2 cellular contexts compared by ENCODE assay signal in genomic region chr14:60311417-60311816, GRCh38.
TF ChIP-seq lines count a peak whose summit lies in the region.

No MANE protein-coding gene starts in this region.

TF ChIP-seq in K562, 482 proteins besides CTCF, POLR2A, EP300 and RAD21 (continued from another document):
- TF ChIP-seq GMEB1 (CRISPR knock-in tag; IDR thresholded peaks at IDR 0.05), result no peak
- no peak for TF ChIP-seq HMG20A (CRISPR knock-in tag; conservative IDR thresholded peaks at IDR 0.05)
- TF ChIP-seq C11orf30 (IDR thresholded peaks at IDR 0.05; ENCODE audit: low read depth), result no peak
- TF ChIP-seq KAT8 (IDR thresholded peaks at IDR 0.05; ENCODE audit: low read depth), result no peak
- no peak for TF ChIP-seq CHD4 (IDR thresholded peaks at IDR 0.05; ENCODE audit: insufficient read depth, insufficient replicate concordance, low read depth, low read length, poor library complexity, severe bottlenecking)
- peak; percentile 70 for TF ChIP-seq CREM (IDR thresholded peaks at IDR 0.05; ENCODE audit: low read depth)
- TF ChIP-seq NFIC (IDR thresholded peaks at IDR 0.05), result peak; percentile 62
- TF ChIP-seq ZBTB7A (IDR thresholded peaks at IDR 0.05; ENCODE audit: borderline replicate concordance, control insufficient read depth, low read depth, low read length), result no peak
- 0 out of 2 replicates have a peak, but pooled peaks have one; percentile 24 for TF ChIP-seq GABPA (tag; conservative IDR thresholded peaks at IDR 0.05; ENCODE audit: low read depth)
- TF ChIP-seq DMBX1 (CRISPR knock-in tag; IDR thresholded peaks at IDR 0.05; ENCODE audit: borderline replicate concordance), result no peak
- TF ChIP-seq RBBP5 (IDR thresholded peaks at IDR 0.05; ENCODE audit: borderline replicate concordance, insufficient read depth, low read length, poor library complexity, severe bottlenecking), result no peak
- TF ChIP-seq ZNF407 (IDR thresholded peaks at IDR 0.05; ENCODE audit: low read depth), result no peak
- no peak for TF ChIP-seq ATF1 (CRISPR knock-in tag; IDR thresholded peaks at IDR 0.05)
- peak; percentile 67 for TF ChIP-seq ATF1 (tag; IDR thresholded peaks at IDR 0.05)
- TF ChIP-seq CHCHD3 (CRISPR knock-in tag; IDR thresholded peaks at IDR 0.05), result no peak
- TF ChIP-seq PML (IDR thresholded peaks at IDR 0.05; ENCODE audit: low read length), result no peak
- peak; percentile 52; the same call in 1 of the 2 replicates for TF ChIP-seq ATF7 (IDR thresholded peaks at IDR 0.05)
- TF ChIP-seq, protein P1, sequence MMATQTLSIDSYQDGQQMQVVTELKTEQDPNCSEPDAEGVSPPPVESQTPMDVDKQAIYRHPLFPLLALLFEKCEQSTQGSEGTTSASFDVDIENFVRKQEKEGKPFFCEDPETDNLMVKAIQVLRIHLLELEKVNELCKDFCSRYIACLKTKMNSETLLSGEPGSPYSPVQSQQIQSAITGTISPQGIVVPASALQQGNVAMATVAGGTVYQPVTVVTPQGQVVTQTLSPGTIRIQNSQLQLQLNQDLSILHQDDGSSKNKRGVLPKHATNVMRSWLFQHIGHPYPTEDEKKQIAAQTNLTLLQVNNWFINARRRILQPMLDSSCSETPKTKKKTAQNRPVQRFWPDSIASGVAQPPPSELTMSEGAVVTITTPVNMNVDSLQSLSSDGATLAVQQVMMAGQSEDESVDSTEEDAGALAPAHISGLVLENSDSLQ (IDR thresholded peaks at IDR 0.05), result no peak
- TF ChIP-seq CBFA2T3 (IDR thresholded peaks at IDR 0.05), result peak; percentile 27
- TF ChIP-seq SRSF7 (optimal IDR thresholded peaks at IDR 0.05; ENCODE audit: low read depth, low read length), result no peak
- TF ChIP-seq ELF1 (tag; IDR thresholded peaks at IDR 0.05), result no peak
- no peak for TF ChIP-seq LARP7 (IDR thresholded peaks at IDR 0.05)
TF ChIP-seq in K562: peak in this region for 6.

TF ChIP-seq in WTC11, 78 proteins besides CTCF, POLR2A, EP300 and RAD21:
- TF ChIP-seq, protein P2, sequence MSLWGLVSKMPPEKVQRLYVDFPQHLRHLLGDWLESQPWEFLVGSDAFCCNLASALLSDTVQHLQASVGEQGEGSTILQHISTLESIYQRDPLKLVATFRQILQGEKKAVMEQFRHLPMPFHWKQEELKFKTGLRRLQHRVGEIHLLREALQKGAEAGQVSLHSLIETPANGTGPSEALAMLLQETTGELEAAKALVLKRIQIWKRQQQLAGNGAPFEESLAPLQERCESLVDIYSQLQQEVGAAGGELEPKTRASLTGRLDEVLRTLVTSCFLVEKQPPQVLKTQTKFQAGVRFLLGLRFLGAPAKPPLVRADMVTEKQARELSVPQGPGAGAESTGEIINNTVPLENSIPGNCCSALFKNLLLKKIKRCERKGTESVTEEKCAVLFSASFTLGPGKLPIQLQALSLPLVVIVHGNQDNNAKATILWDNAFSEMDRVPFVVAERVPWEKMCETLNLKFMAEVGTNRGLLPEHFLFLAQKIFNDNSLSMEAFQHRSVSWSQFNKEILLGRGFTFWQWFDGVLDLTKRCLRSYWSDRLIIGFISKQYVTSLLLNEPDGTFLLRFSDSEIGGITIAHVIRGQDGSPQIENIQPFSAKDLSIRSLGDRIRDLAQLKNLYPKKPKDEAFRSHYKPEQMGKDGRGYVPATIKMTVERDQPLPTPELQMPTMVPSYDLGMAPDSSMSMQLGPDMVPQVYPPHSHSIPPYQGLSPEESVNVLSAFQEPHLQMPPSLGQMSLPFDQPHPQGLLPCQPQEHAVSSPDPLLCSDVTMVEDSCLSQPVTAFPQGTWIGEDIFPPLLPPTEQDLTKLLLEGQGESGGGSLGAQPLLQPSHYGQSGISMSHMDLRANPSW (CRISPR knock-in tag; conservative IDR thresholded peaks at IDR 0.05; ENCODE audit: low read depth), result no peak
- TF ChIP-seq, protein P3, sequence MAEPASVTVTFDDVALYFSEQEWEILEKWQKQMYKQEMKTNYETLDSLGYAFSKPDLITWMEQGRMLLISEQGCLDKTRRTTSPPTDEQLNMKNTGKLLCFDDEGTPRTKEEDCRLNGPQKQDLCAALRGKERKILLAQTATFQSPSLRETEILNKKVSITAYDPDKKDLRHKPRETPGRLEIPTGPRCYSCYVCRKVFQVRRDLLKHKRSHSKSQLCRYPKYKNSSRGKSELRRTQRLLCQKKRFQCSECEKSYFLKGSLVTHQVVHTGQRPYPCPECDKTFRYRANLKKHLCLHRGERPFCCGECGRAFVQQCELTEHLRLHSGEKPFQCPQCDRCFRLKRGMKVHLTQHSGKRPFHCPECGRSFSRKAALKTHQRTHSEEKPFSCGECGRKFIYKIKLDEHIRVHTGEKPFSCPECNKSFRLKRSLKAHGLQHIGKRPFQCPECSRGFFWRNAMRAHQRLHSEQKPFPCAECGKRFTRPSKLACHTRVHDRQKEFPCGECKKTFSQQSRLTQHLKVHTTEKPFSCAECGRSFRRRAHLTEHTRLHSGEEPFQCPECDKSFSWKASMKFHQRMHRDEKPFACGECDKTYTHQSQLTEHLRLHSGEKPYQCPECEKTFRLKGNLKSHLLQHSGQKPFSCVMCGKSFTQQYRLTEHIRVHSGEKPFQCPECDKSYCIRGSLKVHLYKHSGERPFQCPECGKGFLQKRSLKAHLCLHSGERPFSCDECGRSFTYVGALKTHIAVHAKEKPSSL (CRISPR knock-in tag; conservative IDR thresholded peaks at IDR 0.05), result no peak
- no peak for TF ChIP-seq RORB (CRISPR knock-in tag; IDR thresholded peaks at IDR 0.05)
- TF ChIP-seq NR2C2 (CRISPR knock-in tag; IDR thresholded peaks at IDR 0.05), result no peak
- TF ChIP-seq ATF3 (CRISPR knock-in tag; conservative IDR thresholded peaks at IDR 0.05), result no peak
